Comparison of ENCODE assay signal across 1 cellular context in genomic region chr9:136711219-136711648, GRCh38.
TF ChIP-seq lines count a peak whose summit lies in the region.

No MANE protein-coding gene starts in this region.

TF ChIP-seq in HCT116, 20 proteins besides CTCF, POLR2A, EP300 and RAD21:
- peak; percentile 52 for TF ChIP-seq JUND (IDR thresholded peaks at IDR 0.05)
